29 cellular contexts compared by ENCODE assay signal in the genomic region with DNA sequence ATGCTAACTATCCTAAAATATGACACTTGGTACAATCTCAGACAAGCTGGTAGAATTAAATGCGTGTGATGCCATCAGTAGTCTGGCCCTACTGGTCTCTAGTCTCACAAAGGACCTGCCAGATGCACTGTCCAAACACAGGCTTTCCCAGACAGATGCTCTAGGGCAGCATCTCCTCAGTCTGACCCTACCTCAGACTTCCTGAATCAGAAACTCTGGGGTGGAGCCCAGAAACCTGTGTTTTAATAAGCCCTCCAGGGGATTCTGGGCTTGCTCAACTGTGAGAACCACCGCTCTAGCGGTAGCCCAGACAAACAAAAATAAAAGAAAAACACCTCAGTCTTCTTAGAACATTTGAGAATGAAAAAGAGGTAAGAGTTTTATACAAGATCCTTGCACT. TPM values are rescaled to one million over a fixed set of nuclear protein-coding genes. Genes with fewer than 3 reads are reported as not detected.
"Had no signal": no experiment of that assay in that cellular context is flagged by ENCODE, and none has a peak within 500 bp of the region (broad histone marks: within the 10 kb centered on the region; RNA-seq: fewer than 3 reads in every experiment).

No MANE protein-coding gene starts in this region.

- ATAC-seq: activated T-cell treated with anti-CD3 and anti-CD28 coated beads, Interleukin-2, amount 50 U/mL, for 4 hours; left ventricle myocardium superior; natural killer cell had no signal

- FAIRE-seq: bronchial epithelial cell had no signal

- DNase-seq: activated CD4-positive, alpha-beta T cell treated with anti-CD3 and anti-CD28 coated beads for 4 hours; activated CD4-positive, alpha-beta T cell treated with anti-CD3 and anti-CD28 coated beads, Interleukin-2, amount 50 U/mL, for 48 hours; activated CD4-positive, CD25-positive, alpha-beta regulatory T cell; activated CD8-positive, alpha-beta memory T cell treated with anti-CD3 and anti-CD28 coated beads, Interleukin-2, amount 50 U/mL, for 48 hours; activated naive CD4-positive, alpha-beta T cell; activated T-cell treated with anti-CD3 and anti-CD28 coated beads, Interleukin-2, amount 50 U/mL, for 4 hours; adrenal gland; cerebellar nuclear complex; dermis blood vessel endothelial cell; effector CD8-positive, alpha-beta T cell; erythroblast; foreskin melanocyte; immature natural killer cell; kidney glomerular epithelial cell; left ventricle myocardium superior; mammary epithelial cell; midbrain; natural killer cell; stimulated activated CD4-positive, alpha-beta T cell treated with anti-CD3 and anti-CD28 coated beads, Interleukin-12 subunit alpha, Interleukin-12 subunit beta, amount 100 ng/mL, for 4 hours; substantia nigra; T1000; tibial artery had no signal

- H3K27me3 ChIP-seq: adrenal gland, ascending aorta, hepatocyte, tibial artery had no signal

- H3K4me2 ChIP-seq: hepatocyte had no signal

- H3K9me3 ChIP-seq: adrenal gland, ascending aorta, tibial artery had no signal

- H3K27ac ChIP-seq: adrenal gland, ascending aorta, hepatocyte, tibial artery had no signal

- H3K4me3 ChIP-seq: adrenal gland, ascending aorta, hepatocyte, tibial artery had no signal

- H3K4me1 ChIP-seq: adrenal gland, ascending aorta, tibial artery had no signal

- H2AFZ ChIP-seq: hepatocyte had no signal

RNA-seq across cellular contexts. Expression of a gene that starts 48.0 kb away (rescaled TPM):
- total RNA-seq: activated CD8-positive, alpha-beta memory T cell treated with anti-CD3 and anti-CD28 coated beads for 36 hours; activated T-cell treated with anti-CD3 and anti-CD28 coated beads, Interleukin-2, amount 50 U/mL, for 4 hours; activated T-helper 2 cell treated with anti-CD3 and anti-CD28 coated beads, Interferon-gamma antibody, Interleukin-2, Interleukin-4, amounts not matched to agents 10 μg/mL and 5 μg/mL and 100 μg/mL, durations not matched to agents 14 hours and 24 hours and 36 hours; ascending aorta; dermis blood vessel endothelial cell; left ventricle myocardium superior; natural killer cell; osteocyte; progenitor cell of endocrine pancreas had no signal
- polyA plus RNA-seq: immature natural killer cell had no signal
